ENCODE assay signal across 8 cellular contexts in the genomic region with DNA sequence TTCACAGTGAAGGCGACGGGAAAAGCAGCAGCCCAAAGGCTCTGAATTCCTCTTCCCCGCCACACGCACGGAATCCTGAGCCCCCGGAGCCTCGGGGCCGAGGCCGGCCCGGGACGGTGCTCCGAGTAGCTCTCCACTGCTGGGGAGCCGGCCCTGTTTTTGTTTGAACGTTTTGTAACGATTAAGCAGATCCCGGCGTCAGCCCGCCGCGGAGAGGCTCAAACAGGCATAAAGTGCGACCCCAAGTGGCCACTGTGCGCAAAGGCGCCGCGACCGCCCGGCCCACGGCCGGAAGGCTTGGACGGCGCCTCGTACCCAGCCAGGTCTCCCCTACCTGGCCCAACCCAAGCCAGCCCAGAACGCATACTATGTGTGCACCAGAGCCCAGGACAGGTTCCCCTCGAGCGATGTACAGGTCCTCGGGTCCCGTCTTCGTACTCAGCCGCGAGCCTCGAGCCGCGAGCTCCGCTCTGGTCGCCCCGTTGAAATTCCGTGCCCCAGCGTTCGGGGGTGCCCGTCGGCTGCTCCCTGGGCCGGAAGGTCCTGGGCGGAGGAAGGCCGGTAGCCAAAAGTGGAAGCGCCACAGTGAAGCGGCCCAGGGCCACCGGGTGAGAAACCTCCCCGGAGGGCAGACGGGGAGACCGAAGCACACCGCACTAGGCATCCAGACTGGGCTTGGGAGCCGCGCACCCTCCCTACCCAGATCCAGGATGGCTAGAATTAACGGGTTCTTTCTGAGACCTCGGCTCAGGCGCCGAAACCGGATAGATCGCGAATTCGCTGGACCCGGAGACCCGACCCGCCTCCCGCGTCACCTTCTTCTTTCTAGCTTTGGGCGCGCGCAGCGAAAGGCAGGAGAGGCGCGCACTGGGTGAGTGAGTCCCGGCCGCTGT. TPM values are rescaled to one million over a fixed set of nuclear protein-coding genes. Genes with fewer than 3 reads are reported as not detected.
DNase-seq lines count a peak whose midpoint lies in the region; ATAC-seq and TF ChIP-seq lines count a peak whose summit lies in the region.

No MANE protein-coding gene starts in this region.

- H3K9me3 ChIP-seq in OCI-LY7 (ENCODE audit: low read length): no peaks in the 10 kb centered on the region

- intact Hi-C loops in OCI-LY7 (cut with micrococcal nuclease; ENCODE audit: unreplicated experiment): no loop called here
- intact Hi-C loops in activated T-helper 2 cell treated with anti-CD3 and anti-CD28 coated beads, Interferon-gamma antibody, Interleukin-2, Interleukin-4, amounts not matched to agents 10 μg/mL and 5 μg/mL and 100 μg/mL, durations not matched to agents 14 hours and 24 hours and 36 hours (cut with micrococcal nuclease): loop anchor here (2.0 to 10.0 kb wide), 2 partner anchors 525 to 1963 kb away; no protein-coding TSS in a partner anchor

- H3K79me2 ChIP-seq in OCI-LY7 (ENCODE audit: insufficient read depth, low read depth, low read length): no peaks in the 10 kb centered on the region

- peak; percentile 93 for DNase-seq in AG20443 (ENCODE audit: low spot score)
- DNase-seq in HS-5 (ENCODE audit: low read depth): peak; percentile 65
- DNase-seq in OCI-LY7 (ENCODE audit: low spot score): peak; percentile 71
- DNase-seq in activated T-helper 2 cell treated with anti-CD3 and anti-CD28 coated beads, Interferon-gamma antibody, Interleukin-2, Interleukin-4, amounts not matched to agents 10 μg/mL and 5 μg/mL and 100 μg/mL, durations not matched to agents 14 hours and 24 hours and 36 hours (ENCODE audit: low spot score): peak; percentile 72
- peak; percentile 86 for DNase-seq in fibroblast of the aortic adventitia (ENCODE audit: low read depth)
- peak; percentile 67 for DNase-seq in natural killer cell treated with Interleukin-12 subunit alpha and Interleukin-12 subunit beta and Interleukin-15 and Interleukin-18, amount 100 ng/mL, for 72 hours (ENCODE audit: low spot score)
- peak; percentile 42 to 97 (median 85) for DNase-seq in substantia nigra (lab: John Stamatoyannopoulos, UW)

- H3K4me3 ChIP-seq in OCI-LY7 (ENCODE audit: low read depth, low read length, poor library complexity, severe bottlenecking) (peak overlapping the region; percentile 61), fibroblast of the aortic adventitia (ENCODE audit: low read depth, low read length) (peak overlapping the region; percentile 56)

- peaks cover 8% of the 10 kb centered on the region for H3K4me1 ChIP-seq in OCI-LY7 (ENCODE audit: insufficient read depth, low read length, poor library complexity, severe bottlenecking)

- peak overlapping the region; percentile 76; the same call in 1 of the 2 replicates for H2AFZ ChIP-seq in OCI-LY7 (ENCODE audit: low read length)

- H3K9me3 Mint-ChIP-seq in activated T-helper 2 cell treated with anti-CD3 and anti-CD28 coated beads, Interferon-gamma antibody, Interleukin-2, Interleukin-4, amounts not matched to agents 10 μg/mL and 5 μg/mL and 100 μg/mL, durations not matched to agents 14 hours and 24 hours and 36 hours: no peaks in the 10 kb centered on the region
- H3K9me3 Mint-ChIP-seq in natural killer cell treated with Interleukin-12 subunit alpha and Interleukin-12 subunit beta and Interleukin-15 and Interleukin-18, amount 100 ng/mL, for 72 hours: no peaks in the 10 kb centered on the region

- BruUV-seq in OCI-LY7 (replicated peaks; lab: Mats Ljungman, UMichigan): no TSS peak

- POLR2A ChIA-PET in OCI-LY7 (lab: Charles Lee): no interaction called here

- H3K27ac ChIP-seq in OCI-LY7 (ENCODE audit: low read depth, low read length, poor library complexity, severe bottlenecking) (no peak overlapping the region), substantia nigra (ENCODE audit: low read depth, low read length, poor library complexity, severe bottlenecking) (peak overlapping the region; percentile 95)

- H3K4me2 ChIP-seq in OCI-LY7 (ENCODE audit: low read length): peak overlapping the region; percentile 79

- CTCF ChIA-PET in OCI-LY7 (lab: Charles Lee; ENCODE audit: unreplicated experiment): no interaction called here

- H3K36me3 Mint-ChIP-seq in activated T-helper 2 cell treated with anti-CD3 and anti-CD28 coated beads, Interferon-gamma antibody, Interleukin-2, Interleukin-4, amounts not matched to agents 10 μg/mL and 5 μg/mL and 100 μg/mL, durations not matched to agents 14 hours and 24 hours and 36 hours (ENCODE audit: low read depth): no peaks in the 10 kb centered on the region
- no peaks in the 10 kb centered on the region for H3K36me3 Mint-ChIP-seq in natural killer cell treated with Interleukin-12 subunit alpha and Interleukin-12 subunit beta and Interleukin-15 and Interleukin-18, amount 100 ng/mL, for 72 hours

- H4K20me1 ChIP-seq in OCI-LY7 (ENCODE audit: insufficient read depth, low read length): no peaks in the 10 kb centered on the region

- peak overlapping the region; percentile 74 for H3K4me3 Mint-ChIP-seq in activated T-helper 2 cell treated with anti-CD3 and anti-CD28 coated beads, Interferon-gamma antibody, Interleukin-2, Interleukin-4, amounts not matched to agents 10 μg/mL and 5 μg/mL and 100 μg/mL, durations not matched to agents 14 hours and 24 hours and 36 hours (ENCODE audit: low read depth)
- peak overlapping the region; percentile 77 for H3K4me3 Mint-ChIP-seq in natural killer cell treated with Interleukin-12 subunit alpha and Interleukin-12 subunit beta and Interleukin-15 and Interleukin-18, amount 100 ng/mL, for 72 hours

- H3K4me1 Mint-ChIP-seq in activated T-helper 2 cell treated with anti-CD3 and anti-CD28 coated beads, Interferon-gamma antibody, Interleukin-2, Interleukin-4, amounts not matched to agents 10 μg/mL and 5 μg/mL and 100 μg/mL, durations not matched to agents 14 hours and 24 hours and 36 hours (ENCODE audit: low read depth): peaks cover 6% of the 10 kb centered on the region
- peaks cover 4 to 7% of the 10 kb centered on the region in 2 donors for H3K4me1 Mint-ChIP-seq in natural killer cell treated with Interleukin-12 subunit alpha and Interleukin-12 subunit beta and Interleukin-15 and Interleukin-18, amount 100 ng/mL, for 72 hours (ENCODE audit: low read depth in 2 of 2)

- H3K27me3 Mint-ChIP-seq in activated T-helper 2 cell treated with anti-CD3 and anti-CD28 coated beads, Interferon-gamma antibody, Interleukin-2, Interleukin-4, amounts not matched to agents 10 μg/mL and 5 μg/mL and 100 μg/mL, durations not matched to agents 14 hours and 24 hours and 36 hours (ENCODE audit: low read depth): peaks cover 91% of the 10 kb centered on the region
- peaks cover 40 to 51% of the 10 kb centered on the region in 2 donors for H3K27me3 Mint-ChIP-seq in natural killer cell treated with Interleukin-12 subunit alpha and Interleukin-12 subunit beta and Interleukin-15 and Interleukin-18, amount 100 ng/mL, for 72 hours

- peak; percentile 89 for TF ChIP-seq CTCF in OCI-LY7 (conservative IDR thresholded peaks at IDR 0.05; ENCODE audit: low read length)
- peak; percentile 85 for TF ChIP-seq CTCF in fibroblast of the aortic adventitia (IDR thresholded peaks at IDR 0.05; ENCODE audit: insufficient read depth, low read length)

- no peak overlapping the region for H3K27ac Mint-ChIP-seq in activated T-helper 2 cell treated with anti-CD3 and anti-CD28 coated beads, Interferon-gamma antibody, Interleukin-2, Interleukin-4, amounts not matched to agents 10 μg/mL and 5 μg/mL and 100 μg/mL, durations not matched to agents 14 hours and 24 hours and 36 hours
- no peak overlapping the region for H3K27ac Mint-ChIP-seq in natural killer cell treated with Interleukin-12 subunit alpha and Interleukin-12 subunit beta and Interleukin-15 and Interleukin-18, amount 100 ng/mL, for 72 hours

- H3K36me3 ChIP-seq in OCI-LY7 (ENCODE audit: insufficient read depth, low read length): no peaks in the 10 kb centered on the region

- peak; percentile 42 for ATAC-seq in GM19025 (IDR thresholded peaks at IDR 0.05; ENCODE audit: low read depth, unreplicated experiment)
- peak; percentile 56 to 66 for ATAC-seq in natural killer cell treated with Interleukin-12 subunit alpha and Interleukin-12 subunit beta and Interleukin-15 and Interleukin-18, amount 100 ng/mL, for 72 hours

- no peaks in the 10 kb centered on the region for H3K9me2 ChIP-seq in OCI-LY7 (ENCODE audit: insufficient read depth, low read length)

RNA-seq across cellular contexts. Expression of a gene that starts 1.2 kb away (rescaled TPM):
- total RNA-seq in OCI-LY7 (2014; rRNA removed; shearing (Covaris generic)): not detected in 2 replicates
- total RNA-seq in OCI-LY7 (2022) (not detected in 2 replicates), fibroblast of the aortic adventitia (ENCODE audit: low replicate concordance) (1.5 and 42.8 TPM in 2 replicates)
- 0.83 and 1.1 TPM in 2 replicates for total RNA-seq in activated T-helper 2 cell treated with anti-CD3 and anti-CD28 coated beads, Interferon-gamma antibody, Interleukin-2, Interleukin-4, amounts not matched to agents 10 μg/mL and 5 μg/mL and 100 μg/mL, durations not matched to agents 14 hours and 24 hours and 36 hours
- total RNA-seq in natural killer cell treated with Interleukin-12 subunit alpha and Interleukin-12 subunit beta and Interleukin-15 and Interleukin-18, amount 100 ng/mL, for 72 hours: 1 to 10 TPM in 1 of 2 donors, under 1 TPM in 1; 0.64 to 1.6 TPM
